ENCODE assay signal across 8 cellular contexts in the genomic region with DNA sequence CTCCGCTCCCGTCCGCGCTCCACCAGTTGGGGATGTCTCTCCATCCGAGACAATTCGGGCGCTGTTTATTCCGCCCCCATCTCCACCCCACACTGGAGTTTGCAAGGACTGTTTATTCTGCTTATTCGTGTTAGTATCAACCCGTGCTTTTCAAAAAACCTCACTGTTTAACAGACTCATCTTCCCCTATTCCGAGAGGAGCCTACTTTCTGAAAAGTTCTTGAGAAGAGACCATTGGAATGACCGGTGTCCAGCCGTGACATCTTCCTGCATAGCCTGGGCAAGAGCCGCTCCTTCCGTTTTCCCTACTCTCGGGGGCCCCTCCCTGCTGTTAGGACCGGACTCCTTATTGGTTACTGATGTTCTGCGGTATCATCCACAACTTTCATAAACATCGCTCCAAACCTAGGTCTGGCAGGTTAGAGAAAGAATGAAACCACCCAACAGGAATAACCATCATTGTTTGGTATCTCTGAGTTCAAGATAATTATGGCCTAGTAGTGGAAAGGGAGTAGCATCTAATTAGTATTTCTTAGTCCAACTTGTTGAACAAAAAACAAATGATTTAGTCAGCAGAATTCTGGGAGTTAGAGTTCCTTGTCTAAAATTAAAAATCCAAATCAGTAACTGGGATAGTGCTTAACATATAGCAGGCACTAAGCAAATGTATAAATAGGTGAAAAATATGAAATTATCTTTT. TPM values are rescaled to one million over a fixed set of nuclear protein-coding genes. Genes with fewer than 3 reads are reported as not detected.
DNase-seq lines count a peak whose midpoint lies in the region; ATAC-seq, FAIRE-seq and TF ChIP-seq lines count a peak whose summit lies in the region.

No MANE protein-coding gene starts in this region.

- 1% methylated on average over 19 of the region's 19 CpGs for WGBS in HepG2 (ENCODE audit: low lambda C conversion rate)

- in situ Hi-C loops in HepG2 (cut with HindIII; ENCODE audit: extremely low pct_ligation_motif_present, low pct_unique_long_range_greater_than_20kb): no loop called here

- no peaks in the 10 kb centered on the region for H3K27me3 ChIP-seq in ACC112 (ENCODE audit: insufficient read depth, low read length)
- 0 out of 5 replicates have a peak, but pooled peaks cover 0 to 5% of the 10 kb centered on the region in 2 experiments for H3K27me3 ChIP-seq in HepG2 (ENCODE audit: control insufficient read depth in 1 of 2, insufficient read depth in 2 of 2, low read length in 2 of 2)

- peak overlapping the region; percentile 80 for H2AFZ ChIP-seq in ACC112 (ENCODE audit: low read length, unreplicated experiment)
- no peak overlapping the region for H2AFZ ChIP-seq in HepG2 (ENCODE audit: low read length)

- intact Hi-C loops in HepG2 (cut with micrococcal nuclease; ENCODE audit: unreplicated experiment): no loop called here

- H3K9me3 ChIP-seq in HepG2 (ENCODE audit: low read length): no peaks in the 10 kb centered on the region

- no peaks in the 10 kb centered on the region for H4K20me1 ChIP-seq in HepG2 (ENCODE audit: insufficient read depth, low read length)

- TF ChIP-seq EP300 in HepG2 (IDR thresholded peaks at IDR 0.05; ENCODE audit: low read depth in 2 of 2, low read length in 2 of 2): no peak
- no peak for TF ChIP-seq EP300 in HepG2 (CRISPR knock-in tag; IDR thresholded peaks at IDR 0.05; ENCODE audit: borderline replicate concordance)

- TF ChIP-seq CTCF in HepG2 (CRISPR knock-in tag; IDR thresholded peaks at IDR 0.05): no peak

- TF ChIP-seq POLR2A in HepG2 (IDR thresholded peaks at IDR 0.05; ENCODE audit: insufficient read depth in 1 of 2, low read depth in 2 of 2, low read length in 2 of 2): peak; percentile 44 to 64; a peak in 3 of 4 replicates

- FAIRE-seq in HepG2 (lab: Jason Lieb, UNC): peak; percentile 77

- DNase-seq in NCI-H226: peak; percentile 83
- peak; percentile 16 for DNase-seq in activated CD4-positive, alpha-beta T cell treated with anti-CD3 and anti-CD28 coated beads for 4 hours
- DNase-seq in effector CD4-positive, alpha-beta T cell: peak; percentile 16
- peak; percentile 79 for DNase-seq in HepG2 (ENCODE audit: low spot score)
- peak; percentile 46 for DNase-seq in stimulated activated CD4-positive, alpha-beta T cell treated with anti-CD3 and anti-CD28 coated beads, Interleukin-4, amount 100 ng/mL, for 24 hours

- H3K79me2 ChIP-seq in ACC112 (ENCODE audit: control insufficient read depth, insufficient read depth, low read length, unreplicated experiment) (peaks cover 39% of the 10 kb centered on the region), HepG2 (ENCODE audit: insufficient read depth, low read length) (peaks cover 8% of the 10 kb centered on the region)

- TSS peak; percentile 79 for BruUV-seq in HepG2 (replicated peaks; lab: Mats Ljungman, UMichigan)

- ATAC-seq in GM18498 (IDR thresholded peaks at IDR 0.05; ENCODE audit: unreplicated experiment) (peak; percentile 23), HG03095 (IDR thresholded peaks at IDR 0.05; ENCODE audit: unreplicated experiment) (peak; percentile 28), HepG2 (peak; percentile 93)

- H3K4me1 ChIP-seq in ACC112 (ENCODE audit: control insufficient read depth, insufficient read depth, low read length, unreplicated experiment) (peaks cover 16% of the 10 kb centered on the region), HepG2 (ENCODE audit: insufficient read depth, low read length) (peaks cover 14% of the 10 kb centered on the region)

- POLR2A ChIA-PET in HepG2 (lab: Yijun Ruan, JAX): interaction anchor here (0.7 to 1.0 kb wide), 3 partner anchors 13 to 295 kb away, joined by 3 to 9 read pairs (median 3); partner anchors contain the start of genes PRPF38B and WDR47

- H3K4me3 ChIP-seq in ACC112 (ENCODE audit: low read depth, low read length): peak overlapping the region; percentile 85
- peak overlapping the region; percentile 80 to 99 (median 90) for H3K4me3 ChIP-seq in HepG2 (replicated peaks in 1 of 3; ENCODE audit: insufficient read depth in 1 of 3, low read depth in 2 of 3, low read length in 3 of 3)

- TF ChIP-seq RAD21 in HepG2 (CRISPR knock-in tag; IDR thresholded peaks at IDR 0.05): no peak

- peak overlapping the region; percentile 77 for H3K4me2 ChIP-seq in HepG2 (ENCODE audit: low read depth, low read length)

- peaks cover 3% of the 10 kb centered on the region; the same call in 1 of the 2 replicates for H3K36me3 ChIP-seq in ACC112 (ENCODE audit: insufficient read depth, low read length)
- H3K36me3 ChIP-seq in HepG2 (replicated peaks in 1 of 2; ENCODE audit: control insufficient read depth in 1 of 2, insufficient read depth in 2 of 2, low read length in 2 of 2): no peaks in the 10 kb centered on the region; a peak in 2 of 5 replicates

- peak overlapping the region; percentile 89 for H3K27ac ChIP-seq in ACC112 (ENCODE audit: low read depth, low read length)
- peak overlapping the region; percentile 91 for H3K27ac ChIP-seq in HepG2 (ENCODE audit: extremely low read length, insufficient read depth, low read length)

- peak overlapping the region; percentile 94 for H3K9ac ChIP-seq in HepG2 (ENCODE audit: insufficient read depth, low read depth, low read length)

- CTCF ChIA-PET in HepG2 (lab: Yijun Ruan, JAX; ENCODE audit: low intra/inter-chr PET ratio, low total read pairs): no interaction called here

RNA-seq across cellular contexts. Expression of gene STXBP3, which starts 0.8 kb away (rescaled TPM):
- total RNA-seq in HepG2 (2016; rRNA removed; fragmentation: Illumina TruSeq; extraction: Trizol): 20.8 and 31.6 TPM in 2 replicates
- total RNA-seq in HepG2 (2016; cell fraction: cytosol; rRNA removed; fragmentation: Illumina TruSeq; extraction: Trizol; ENCODE audit: low read depth): 2.4 and 2.8 TPM in 2 replicates
- 24.7 and 30.2 TPM in 2 replicates for total RNA-seq in HepG2 (2016; cell fraction: insoluble cytoplasmic fraction; rRNA removed; fragmentation: Illumina TruSeq; extraction: Trizol)
- total RNA-seq in HepG2 (2016; cell fraction: membrane; rRNA removed; fragmentation: Illumina TruSeq; extraction: Trizol): 4.7 and 7.3 TPM in 2 replicates
- total RNA-seq in HepG2 (2016; cell fraction: nucleus; rRNA removed; fragmentation: Illumina TruSeq; extraction: Trizol): 25.5 and 31.7 TPM in 2 replicates
- 11.2 and 13.0 TPM in 2 replicates for polyA plus RNA-seq in HepG2 (2011; rRNA removed)
- 3.6 and 7.5 TPM in 2 replicates for polyA plus RNA-seq in HepG2 (2011; cell fraction: cytosol; rRNA removed)
- 5.4 and 9.0 TPM in 2 replicates for polyA plus RNA-seq in HepG2 (2011; cell fraction: nucleus; rRNA removed)
- polyA plus RNA-seq in HepG2 (2012): 18.2 and 24.4 TPM in 2 replicates
- polyA plus RNA-seq in HepG2 (2016; cell fraction: cytosol; fragmentation: Illumina TruSeq; extraction: Trizol; ENCODE audit: low read depth): 0.51 and 0.74 TPM in 2 replicates
- 26.4 and 31.6 TPM in 2 replicates for polyA plus RNA-seq in HepG2 (2016; cell fraction: insoluble cytoplasmic fraction; fragmentation: Illumina TruSeq; extraction: Trizol; ENCODE audit: low read depth)
- 1.9 and 2.1 TPM in 2 replicates for polyA plus RNA-seq in HepG2 (2016; cell fraction: membrane; fragmentation: Illumina TruSeq; extraction: Trizol; ENCODE audit: low read depth)
- 30.6 and 30.8 TPM in 2 replicates for polyA plus RNA-seq in HepG2 (2016; cell fraction: nucleus; fragmentation: Illumina TruSeq; extraction: Trizol; ENCODE audit: insufficient read depth, low read depth)
- polyA minus RNA-seq in HepG2 (2011; rRNA and poly(A)+ RNA removed; ENCODE audit: low replicate concordance): 4.5 and 11.2 TPM in 2 replicates
- 10.1 and 13.0 TPM in 2 replicates for polyA minus RNA-seq in HepG2 (2011; cell fraction: cytosol; rRNA and poly(A)+ RNA removed)
- 53.0 and 78.4 TPM in 2 replicates for polyA minus RNA-seq in HepG2 (2011; cell fraction: nucleus; rRNA and poly(A)+ RNA removed)

RNA-seq across cellular contexts. Expression of gene FNDC7, which starts 34.6 kb away (rescaled TPM):
- total RNA-seq in HepG2 (2016; rRNA removed; fragmentation: Illumina TruSeq; extraction: Trizol): not detected in 2 replicates
- 0.18 TPM in 1 of 2 replicates, not detected in the other for total RNA-seq in HepG2 (2016; cell fraction: cytosol; rRNA removed; fragmentation: Illumina TruSeq; extraction: Trizol; ENCODE audit: low read depth)
- total RNA-seq in HepG2 (2016; cell fraction: insoluble cytoplasmic fraction; rRNA removed; fragmentation: Illumina TruSeq; extraction: Trizol): not detected in 2 replicates
- not detected in 2 replicates for total RNA-seq in HepG2 (2016; cell fraction: membrane; rRNA removed; fragmentation: Illumina TruSeq; extraction: Trizol)
- total RNA-seq in HepG2 (2016; cell fraction: nucleus; rRNA removed; fragmentation: Illumina TruSeq; extraction: Trizol): not detected in 2 replicates
- polyA plus RNA-seq in HepG2 (2011; rRNA removed): 0.03 TPM in 2 replicates
- polyA plus RNA-seq in HepG2 (2011; cell fraction: cytosol; rRNA removed): not detected in 2 replicates
- 0.09 TPM in 1 of 2 replicates, not detected in the other for polyA plus RNA-seq in HepG2 (2011; cell fraction: nucleus; rRNA removed)
- not detected in 2 replicates for polyA plus RNA-seq in HepG2 (2012)
- polyA plus RNA-seq in HepG2 (2016; cell fraction: cytosol; fragmentation: Illumina TruSeq; extraction: Trizol; ENCODE audit: low read depth): not detected in 2 replicates
- polyA plus RNA-seq in HepG2 (2016; cell fraction: insoluble cytoplasmic fraction; fragmentation: Illumina TruSeq; extraction: Trizol; ENCODE audit: low read depth): not detected in 2 replicates
- polyA plus RNA-seq in HepG2 (2016; cell fraction: membrane; fragmentation: Illumina TruSeq; extraction: Trizol; ENCODE audit: low read depth): not detected in 2 replicates
- polyA plus RNA-seq in HepG2 (2016; cell fraction: nucleus; fragmentation: Illumina TruSeq; extraction: Trizol; ENCODE audit: insufficient read depth, low read depth): not detected in 2 replicates
- 2.9 TPM in 1 of 2 replicates, not detected in the other for polyA minus RNA-seq in HepG2 (2011; rRNA and poly(A)+ RNA removed; ENCODE audit: low replicate concordance)
- polyA minus RNA-seq in HepG2 (2011; cell fraction: cytosol; rRNA and poly(A)+ RNA removed): not detected in 2 replicates
- 0.12 TPM in 1 of 2 replicates, not detected in the other for polyA minus RNA-seq in HepG2 (2011; cell fraction: nucleus; rRNA and poly(A)+ RNA removed)

RNA-seq across cellular contexts. Expression of gene PRPF38B, which starts 55.2 kb away (rescaled TPM):
- 14.3 and 25.7 TPM in 2 replicates for total RNA-seq in HepG2 (2016; rRNA removed; fragmentation: Illumina TruSeq; extraction: Trizol)
- total RNA-seq in HepG2 (2016; cell fraction: cytosol; rRNA removed; fragmentation: Illumina TruSeq; extraction: Trizol; ENCODE audit: low read depth): 5.1 and 6.2 TPM in 2 replicates
- 13.6 and 27.9 TPM in 2 replicates for total RNA-seq in HepG2 (2016; cell fraction: insoluble cytoplasmic fraction; rRNA removed; fragmentation: Illumina TruSeq; extraction: Trizol)
- 5.9 and 7.5 TPM in 2 replicates for total RNA-seq in HepG2 (2016; cell fraction: membrane; rRNA removed; fragmentation: Illumina TruSeq; extraction: Trizol)
- 56.6 and 59.5 TPM in 2 replicates for total RNA-seq in HepG2 (2016; cell fraction: nucleus; rRNA removed; fragmentation: Illumina TruSeq; extraction: Trizol)
- 25.9 and 29.7 TPM in 2 replicates for polyA plus RNA-seq in HepG2 (2011; rRNA removed)
- 7.7 and 8.6 TPM in 2 replicates for polyA plus RNA-seq in HepG2 (2011; cell fraction: cytosol; rRNA removed)
- 47.2 and 58.1 TPM in 2 replicates for polyA plus RNA-seq in HepG2 (2011; cell fraction: nucleus; rRNA removed)
- 26.1 and 32.8 TPM in 2 replicates for polyA plus RNA-seq in HepG2 (2012)
- 1.5 and 1.9 TPM in 2 replicates for polyA plus RNA-seq in HepG2 (2016; cell fraction: cytosol; fragmentation: Illumina TruSeq; extraction: Trizol; ENCODE audit: low read depth)
- polyA plus RNA-seq in HepG2 (2016; cell fraction: insoluble cytoplasmic fraction; fragmentation: Illumina TruSeq; extraction: Trizol; ENCODE audit: low read depth): 25.6 and 25.9 TPM in 2 replicates
- polyA plus RNA-seq in HepG2 (2016; cell fraction: membrane; fragmentation: Illumina TruSeq; extraction: Trizol; ENCODE audit: low read depth): 4.0 and 4.5 TPM in 2 replicates
- polyA plus RNA-seq in HepG2 (2016; cell fraction: nucleus; fragmentation: Illumina TruSeq; extraction: Trizol; ENCODE audit: insufficient read depth, low read depth): 122 and 128 TPM in 2 replicates
- 24.7 and 36.9 TPM in 2 replicates for polyA minus RNA-seq in HepG2 (2011; rRNA and poly(A)+ RNA removed; ENCODE audit: low replicate concordance)
- polyA minus RNA-seq in HepG2 (2011; cell fraction: cytosol; rRNA and poly(A)+ RNA removed): 6.1 and 8.7 TPM in 2 replicates
- polyA minus RNA-seq in HepG2 (2011; cell fraction: nucleus; rRNA and poly(A)+ RNA removed): 106 and 110 TPM in 2 replicates

Comparison
In these comparisons a context has a peak if more than half of its experiments do, and no peak if none do; other contexts are left out.
1. Peak in every context shown above with its lines: DNase-seq, ATAC-seq, H3K4me3 ChIP-seq and H3K27ac ChIP-seq.
2. ATAC-seq: peak in every context shown above with its lines; median percentile 93 in HepG2; 28 in HG03095; 23 in GM18498.
3. DNase-seq: peak in every context shown above with its lines; median percentile 83 in NCI-H226; 79 in HepG2; 46 in stimulated activated CD4-positive, alpha-beta T cell treated with anti-CD3 and anti-CD28 coated beads, Interleukin-4, amount 100 ng/mL, for 24 hours; 16 in activated CD4-positive, alpha-beta T cell treated with anti-CD3 and anti-CD28 coated beads for 4 hours; 16 in effector CD4-positive, alpha-beta T cell.